In genomic region chr2:229598227-229598626, GRCh38 we compare ENCODE assay signal across 27 cellular contexts.
"Had no signal": no experiment of that assay in that cellular context is flagged by ENCODE, and none has a peak within 500 bp of the region (broad histone marks: within the 10 kb centered on the region; RNA-seq: fewer than 3 reads in every experiment).

No MANE protein-coding gene starts in this region.

- FAIRE-seq: islet of Langerhans, kidney had no signal

- H3K27ac ChIP-seq: left lung, lower lobe of right lung, ovary, right atrium auricular region, right lobe of liver, tibial nerve, upper lobe of left lung, vagina had no signal

- H3K27ac Mint-ChIP-seq: immature natural killer cell; mesothelial cell of epicardium; naive B cell; natural killer cell treated with Interleukin-12 subunit alpha and Interleukin-12 subunit beta and Interleukin-15 and Interleukin-18, amount 100 ng/mL, for 72 hours; progenitor cell of endocrine pancreas; stimulated activated memory B cell treated with anti-CD40 and anti-IgM and Interleukin-4, amounts not matched to agents 10 μg/mL and 1 μg/mL and 100 μg/mL, for 72 hours; stimulated activated naive CD8-positive, alpha-beta T cell treated with anti-CD3 and anti-CD28 coated beads, Interleukin-15, amount 100 ng/mL, for 72 hours had no signal

- H3K9me3 Mint-ChIP-seq: mesothelial cell of epicardium; natural killer cell treated with Interleukin-12 subunit alpha and Interleukin-12 subunit beta and Interleukin-15 and Interleukin-18, amount 100 ng/mL, for 72 hours; stimulated activated memory B cell treated with anti-CD40 and anti-IgM and Interleukin-4, amounts not matched to agents 10 μg/mL and 1 μg/mL and 100 μg/mL, for 72 hours; stimulated activated naive CD8-positive, alpha-beta T cell treated with anti-CD3 and anti-CD28 coated beads, Interleukin-15, amount 100 ng/mL, for 72 hours had no signal

- H3K4me3 Mint-ChIP-seq: immature natural killer cell; mesothelial cell of epicardium; naive B cell; natural killer cell treated with Interleukin-12 subunit alpha and Interleukin-12 subunit beta and Interleukin-15 and Interleukin-18, amount 100 ng/mL, for 72 hours; stimulated activated memory B cell treated with anti-CD40 and anti-IgM and Interleukin-4, amounts not matched to agents 10 μg/mL and 1 μg/mL and 100 μg/mL, for 72 hours; stimulated activated naive CD8-positive, alpha-beta T cell treated with anti-CD3 and anti-CD28 coated beads, Interleukin-15, amount 100 ng/mL, for 72 hours had no signal

- H3K4me3 ChIP-seq: left lung, lower lobe of right lung, ovary, right atrium auricular region, right lobe of liver, smooth muscle cell, tibial nerve, upper lobe of left lung, vagina had no signal

- H3K4me1 Mint-ChIP-seq: immature natural killer cell; mesothelial cell of epicardium; naive B cell; stimulated activated memory B cell treated with anti-CD40 and anti-IgM and Interleukin-4, amounts not matched to agents 10 μg/mL and 1 μg/mL and 100 μg/mL, for 72 hours; stimulated activated naive CD8-positive, alpha-beta T cell treated with anti-CD3 and anti-CD28 coated beads, Interleukin-15, amount 100 ng/mL, for 72 hours had no signal

- H3K36me3 Mint-ChIP-seq: immature natural killer cell; mesothelial cell of epicardium; naive B cell; natural killer cell treated with Interleukin-12 subunit alpha and Interleukin-12 subunit beta and Interleukin-15 and Interleukin-18, amount 100 ng/mL, for 72 hours; stimulated activated memory B cell treated with anti-CD40 and anti-IgM and Interleukin-4, amounts not matched to agents 10 μg/mL and 1 μg/mL and 100 μg/mL, for 72 hours had no signal

- H3K27me3 ChIP-seq: left lung, ovary, right atrium auricular region, right lobe of liver, tibial nerve, upper lobe of left lung, vagina had no signal

- DNase-seq: hypothalamus; immature natural killer cell; kidney; left colon; left lung; lower lobe of right lung; mesendoderm; naive B cell; ovary; right lobe of liver; stimulated activated CD4-positive, alpha-beta T cell treated with anti-CD3 and anti-CD28 coated beads, Interleukin-1b, Interleukin-23, amount 100 ng/mL, for 48 hours; stimulated activated CD4-positive, alpha-beta T cell treated with anti-CD3 and anti-CD28 coated beads, Interleukin-2, amount 100 ng/mL, for 48 hours; stimulated activated CD4-positive, alpha-beta T cell treated with anti-CD3 and anti-CD28 coated beads, Interleukin-4, amount 100 ng/mL, for 4 hours; stimulated activated CD8-positive, alpha-beta memory T cell treated with anti-CD3 and anti-CD28 coated beads, Interleukin-4, amount 100 ng/mL, for 48 hours; stimulated activated naive CD4-positive, alpha-beta T cell treated with Interleukin-2 at 50 U/mL for 16 hours; stimulated activated naive CD8-positive, alpha-beta T cell treated with anti-CD3 and anti-CD28 coated beads, Interleukin-15, amount 100 ng/mL, for 72 hours; substantia nigra; upper lobe of left lung had no signal

- ATAC-seq: left colon; left lung; lower lobe of right lung; natural killer cell treated with Interleukin-12 subunit alpha and Interleukin-12 subunit beta and Interleukin-15 and Interleukin-18, amount 100 ng/mL, for 72 hours; right lobe of liver; stimulated activated memory B cell treated with anti-CD40 and anti-IgM and Interleukin-4, amounts not matched to agents 10 μg/mL and 1 μg/mL and 100 μg/mL, for 72 hours; stimulated activated naive CD8-positive, alpha-beta T cell treated with anti-CD3 and anti-CD28 coated beads, Interleukin-15, amount 100 ng/mL, for 72 hours had no signal

- H3K4me2 ChIP-seq: smooth muscle cell had no signal

- H3K36me3 ChIP-seq: left lung, lower lobe of right lung, ovary, right atrium auricular region, right lobe of liver, tibial nerve, upper lobe of left lung, vagina had no signal

- H3K9me3 ChIP-seq: left lung, lower lobe of right lung, ovary, right atrium auricular region, right lobe of liver, tibial nerve, upper lobe of left lung, vagina had no signal

- H3K4me1 ChIP-seq: left lung, lower lobe of right lung, right atrium auricular region, right lobe of liver, tibial nerve, upper lobe of left lung, vagina had no signal
